Comparison of ENCODE assay signal across 18 cellular contexts in genomic region chr4:168637872-168638756, GRCh38.
A peak's percentile ranks its signal among the peaks of the same experiment; 100 is the strongest.
DNase-seq lines count a peak whose midpoint lies in the region; ATAC-seq and TF ChIP-seq lines count a peak whose summit lies in the region.
"Had no signal": no experiment of that assay in that cellular context is flagged by ENCODE, and none has a peak within 500 bp of the region (broad histone marks: within the 10 kb centered on the region; RNA-seq: fewer than 3 reads in every experiment).

No MANE protein-coding gene starts in this region.

- H3K4me3 ChIP-seq in brain microvascular endothelial cell (ENCODE audit: low read depth, low read length) = no peak overlapping the region
- H3K4me3 ChIP-seq in mesenchymal stem cell (ENCODE audit: insufficient read depth in 1 of 2, low read depth in 1 of 2, low read length in 2 of 2) = no peak overlapping the region
- no peak overlapping the region for H3K4me3 ChIP-seq in thyroid gland (replicated peaks in 1 of 3)

- H3K36me3 ChIP-seq in brain microvascular endothelial cell (replicated peaks) = no peaks in the 10 kb centered on the region
- no peaks in the 10 kb centered on the region for H3K36me3 ChIP-seq in mesenchymal stem cell (ENCODE audit: control insufficient read depth in 1 of 2, insufficient read depth in 2 of 2, low read depth in 1 of 2, low read length in 2 of 2)
- no peaks in the 10 kb centered on the region for H3K36me3 ChIP-seq in thyroid gland

- no peak overlapping the region for H3K27ac Mint-ChIP-seq in stimulated activated naive CD8-positive, alpha-beta T cell treated with anti-CD3 and anti-CD28 coated beads, Interleukin-15, amount 100 ng/mL, for 72 hours
- H3K27ac Mint-ChIP-seq: activated CD8-positive, alpha-beta T cell treated with anti-CD3 and anti-CD28 coated beads for 36 hours; activated T-helper 17 cell treated with anti-CD3 and anti-CD28 coated beads, Interleukin-2, amount 50 U/mL, for 72 hours; H9 had no signal

- WGBS in mesenchymal stem cell = 72% methylated on average over 3 of the region's 5 CpGs
- WGBS in thyroid gland, 2 donors = 88 to 99% methylated on average over 5 of the region's 5 CpGs

- H3K79me1 ChIP-seq in mesenchymal stem cell (replicated peaks; ENCODE audit: low read length, poor library complexity, severe bottlenecking) = peaks cover 6% of the 10 kb centered on the region

- TF ChIP-seq CTCF in brain microvascular endothelial cell (IDR thresholded peaks at IDR 0.05; ENCODE audit: low read depth, low read length, missing control alignments) (no peak), thyroid gland (IDR thresholded peaks at IDR 0.05) (no peak)

- peak; percentile 56 for ATAC-seq in Right ventricle myocardium inferior
- no peak for ATAC-seq in GM18867 (IDR thresholded peaks at IDR 0.05; ENCODE audit: unreplicated experiment)
- no peak for ATAC-seq in stimulated activated naive CD8-positive, alpha-beta T cell treated with anti-CD3 and anti-CD28 coated beads, Interleukin-15, amount 100 ng/mL, for 72 hours
- ATAC-seq: activated CD8-positive, alpha-beta T cell treated with anti-CD3 and anti-CD28 coated beads for 36 hours; activated T-helper 17 cell treated with anti-CD3 and anti-CD28 coated beads, Interleukin-2, amount 50 U/mL, for 72 hours had no signal

- DNase-seq in Right ventricle myocardium inferior (ENCODE audit: missing footprints) = no peak
- no peak for DNase-seq in cardiac septum (ENCODE audit: low spot score)
- DNase-seq in brain microvascular endothelial cell = no peak
- peak; percentile 33 for DNase-seq in mesenchymal stem cell
- DNase-seq in thyroid gland = no peak
- DNase-seq in posterior cingulate gyrus = no peak
- no peak for DNase-seq in stimulated activated naive CD8-positive, alpha-beta T cell treated with anti-CD3 and anti-CD28 coated beads, Interleukin-15, amount 100 ng/mL, for 72 hours
- DNase-seq: activated CD8-positive, alpha-beta T cell treated with anti-CD3 and anti-CD28 coated beads for 36 hours; H9; hippocampal formation; NCI-H1930; NCI-H774; stimulated activated CD4-positive, alpha-beta T cell treated with anti-CD3 and anti-CD28 coated beads, Interleukin-12 subunit alpha, Interleukin-12 subunit beta, amount 100 ng/mL, for 4 hours; substantia nigra had no signal

- H3K4me3 Mint-ChIP-seq in stimulated activated naive CD8-positive, alpha-beta T cell treated with anti-CD3 and anti-CD28 coated beads, Interleukin-15, amount 100 ng/mL, for 72 hours = no peak overlapping the region
- H3K4me3 Mint-ChIP-seq: activated CD8-positive, alpha-beta T cell treated with anti-CD3 and anti-CD28 coated beads for 36 hours; activated T-helper 17 cell treated with anti-CD3 and anti-CD28 coated beads, Interleukin-2, amount 50 U/mL, for 72 hours; brain; H9; neural crest cell had no signal

- no peaks in the 10 kb centered on the region for H3K9me3 Mint-ChIP-seq in stimulated activated naive CD8-positive, alpha-beta T cell treated with anti-CD3 and anti-CD28 coated beads, Interleukin-15, amount 100 ng/mL, for 72 hours
- H3K9me3 Mint-ChIP-seq: activated CD8-positive, alpha-beta T cell treated with anti-CD3 and anti-CD28 coated beads for 36 hours; activated T-helper 17 cell treated with anti-CD3 and anti-CD28 coated beads, Interleukin-2, amount 50 U/mL, for 72 hours; H9; neural crest cell had no signal

- no peak overlapping the region for H3K9ac ChIP-seq in mesenchymal stem cell (ENCODE audit: low read length)

- H3K14ac ChIP-seq in mesenchymal stem cell (ENCODE audit: low read length in 2 of 2) = no peak overlapping the region

- H2BK120ac ChIP-seq in mesenchymal stem cell (ENCODE audit: low read depth, low read length) = no peak overlapping the region

- H3K27ac ChIP-seq in brain microvascular endothelial cell (peak overlapping the region; percentile 85), mesenchymal stem cell (ENCODE audit: low read length, poor library complexity, severe bottlenecking) (no peak overlapping the region), thyroid gland (peak overlapping the region; percentile 84 to 95 (median 88))

- peak overlapping the region in 1 of 2 experiments; percentile 31 for H2BK12ac ChIP-seq in mesenchymal stem cell (ENCODE audit: low read length in 2 of 2)

- H3K27me3 ChIP-seq in brain microvascular endothelial cell (replicated peaks) = no peaks in the 10 kb centered on the region
- H3K27me3 ChIP-seq in mesenchymal stem cell (ENCODE audit: control insufficient read depth in 1 of 2, insufficient read depth in 1 of 2, low read length in 2 of 2) = no peaks in the 10 kb centered on the region
- H3K27me3 ChIP-seq in thyroid gland = no peaks in the 10 kb centered on the region

- peaks cover 6% of the 10 kb centered on the region for H3K4me1 Mint-ChIP-seq in stimulated activated naive CD8-positive, alpha-beta T cell treated with anti-CD3 and anti-CD28 coated beads, Interleukin-15, amount 100 ng/mL, for 72 hours
- H3K4me1 Mint-ChIP-seq: activated T-helper 17 cell treated with anti-CD3 and anti-CD28 coated beads, Interleukin-2, amount 50 U/mL, for 72 hours had no signal

- H3K4ac ChIP-seq in mesenchymal stem cell (ENCODE audit: low read depth in 1 of 2, low read length in 2 of 2) = no peak overlapping the region

- H3K18ac ChIP-seq in mesenchymal stem cell (ENCODE audit: low read depth in 1 of 2, low read length in 2 of 2) = no peak overlapping the region

- intact Hi-C loops in Right ventricle myocardium inferior (cut with DNase I) (no loop called here), cardiac septum (cut with DNase I) (no loop called here), thyroid gland (cut with DNase I) (no loop called here), posterior cingulate gyrus (cut with DNase I) (no loop called here)

- TF ChIP-seq POLR2A in thyroid gland (IDR thresholded peaks at IDR 0.05) = no peak

- no peaks in the 10 kb centered on the region for H3K9me3 ChIP-seq in mesenchymal stem cell (ENCODE audit: control insufficient read depth, low read length)
- H3K9me3 ChIP-seq in thyroid gland = no peaks in the 10 kb centered on the region

- H2AK5ac ChIP-seq in mesenchymal stem cell (ENCODE audit: low read length, severe bottlenecking) = peak overlapping the region; percentile 44

- no peak overlapping the region for H3K23ac ChIP-seq in mesenchymal stem cell (ENCODE audit: low read length in 2 of 2)

- no peak overlapping the region for H2AFZ ChIP-seq in mesenchymal stem cell (ENCODE audit: low read depth, low read length)

- H3K4me1 ChIP-seq in mesenchymal stem cell (ENCODE audit: control insufficient read depth, insufficient read depth, low read depth, low read length) (peaks cover 24% of the 10 kb centered on the region), thyroid gland (peaks cover 76 to 89% of the 10 kb centered on the region in 2 donors)

- in situ Hi-C loops in brain microvascular endothelial cell (cut with HindIII; ENCODE audit: low pct_ligation_motif_present, low sequenced_read_pairs) = no loop called here

- H2BK15ac ChIP-seq in mesenchymal stem cell (ENCODE audit: low read depth, poor library complexity, severe bottlenecking) = no peak overlapping the region

- H2BK5ac ChIP-seq in mesenchymal stem cell (ENCODE audit: low read depth, low read length, poor library complexity, severe bottlenecking) = no peak overlapping the region

- peak overlapping the region; percentile 34 for H4K91ac ChIP-seq in mesenchymal stem cell (ENCODE audit: low read length)

- no peak overlapping the region for H4K8ac ChIP-seq in mesenchymal stem cell (ENCODE audit: low read length)

- peaks cover 23% of the 10 kb centered on the region for H3K27me3 Mint-ChIP-seq in stimulated activated naive CD8-positive, alpha-beta T cell treated with anti-CD3 and anti-CD28 coated beads, Interleukin-15, amount 100 ng/mL, for 72 hours
- H3K27me3 Mint-ChIP-seq: brain had no signal

- H3K4me2 ChIP-seq in mesenchymal stem cell (ENCODE audit: low read length, poor library complexity, severe bottlenecking) = no peak overlapping the region
